Comparison of ENCODE assay signal across 28 cellular contexts in genomic region chr20:64116541-64117423, GRCh38. TPM values are rescaled to one million over a fixed set of nuclear protein-coding genes. Genes with fewer than 3 reads are reported as not detected.
DNase-seq lines count a peak whose midpoint lies in the region; ATAC-seq, FAIRE-seq and TF ChIP-seq lines count a peak whose summit lies in the region.
"Had no signal": no experiment of that assay in that cellular context is flagged by ENCODE, and none has a peak within 500 bp of the region (broad histone marks: within the 10 kb centered on the region; RNA-seq: fewer than 3 reads in every experiment).

No MANE protein-coding gene starts in this region.

- H3K27me3 ChIP-seq in HepG2 (ENCODE audit: control insufficient read depth in 1 of 2, insufficient read depth in 2 of 2, low read length in 2 of 2) = peaks cover 27 to 50% of the 10 kb centered on the region in 2 experiments
- peaks cover 11% of the 10 kb centered on the region for H3K27me3 ChIP-seq in suprapubic skin
- no peaks in the 10 kb centered on the region for H3K27me3 ChIP-seq in H7 (ENCODE audit: control insufficient read depth, insufficient read depth, low read length)
- H3K27me3 ChIP-seq: ovary had no signal

- no peak for TF ChIP-seq EP300 in HepG2 (IDR thresholded peaks at IDR 0.05; ENCODE audit: low read depth in 2 of 2, low read length in 2 of 2)
- no peak for TF ChIP-seq EP300 in HepG2 (CRISPR knock-in tag; IDR thresholded peaks at IDR 0.05; ENCODE audit: borderline replicate concordance)
- TF ChIP-seq EP300 in suprapubic skin (IDR thresholded peaks at IDR 0.05) = no peak

- H3K79me2 ChIP-seq in HepG2 (ENCODE audit: insufficient read depth, low read length) = no peaks in the 10 kb centered on the region

- in situ Hi-C loops in HepG2 (cut with HindIII; ENCODE audit: extremely low pct_ligation_motif_present, low pct_unique_long_range_greater_than_20kb) = loop anchor here (5.0 kb wide), 1 partner anchor 34 kb away; the partner anchor contains the start of genes LKAAEAR1 and OPRL1

- H3K9me3 Mint-ChIP-seq in activated naive CD8-positive, alpha-beta T cell treated with anti-CD3 and anti-CD28 coated beads, Interleukin-2, amount 10 ng/mL, durations not matched to agents 7 days and 5 days = no peaks in the 10 kb centered on the region
- H3K9me3 Mint-ChIP-seq in activated naive CD8-positive, alpha-beta T cell treated with anti-CD3 and anti-CD28 coated beads, Interleukin-2, amount 50 U/mL, for 24 hours = no peaks in the 10 kb centered on the region
- H3K9me3 Mint-ChIP-seq: activated CD4-positive, alpha-beta memory T cell treated with anti-CD3 and anti-CD28 coated beads, Interleukin-2, amount 10 ng/mL, durations not matched to agents 7 days and 5 days; activated T-helper 17 cell treated with anti-CD3 and anti-CD28 coated beads, Interleukin-2, amount 50 U/mL, for 72 hours; dendritic cell treated with granulocyte-macrophage colony-stimulating factor and Interleukin-4, amounts not matched to agents 40 ng/mL and 50 ng/mL, for 4 days had no signal

- H3K36me3 Mint-ChIP-seq in activated naive CD8-positive, alpha-beta T cell treated with anti-CD3 and anti-CD28 coated beads, Interleukin-2, amount 10 ng/mL, durations not matched to agents 7 days and 5 days = no peaks in the 10 kb centered on the region
- H3K36me3 Mint-ChIP-seq in activated naive CD8-positive, alpha-beta T cell treated with anti-CD3 and anti-CD28 coated beads, Interleukin-2, amount 50 U/mL, for 24 hours (ENCODE audit: low read depth) = no peaks in the 10 kb centered on the region

- no peak overlapping the region for H3K27ac ChIP-seq in HepG2 (ENCODE audit: extremely low read length, insufficient read depth, low read length)
- no peak overlapping the region for H3K27ac ChIP-seq in suprapubic skin
- H3K27ac ChIP-seq: heart left ventricle, ovary had no signal

- WGBS in HepG2 (ENCODE audit: low lambda C conversion rate) = 39% methylated on average over 17 of the region's 17 CpGs
- WGBS in suprapubic skin = 83% methylated on average over 12 of the region's 17 CpGs

- BruUV-seq in HepG2 (replicated peaks; lab: Mats Ljungman, UMichigan) = no TSS peak

- TF ChIP-seq CTCF in HepG2 (CRISPR knock-in tag; IDR thresholded peaks at IDR 0.05) (no peak), suprapubic skin (IDR thresholded peaks at IDR 0.05) (no peak)

- H3K9ac ChIP-seq in HepG2 (ENCODE audit: insufficient read depth, low read depth, low read length) = no peak overlapping the region

- no peak overlapping the region for H3K4me2 ChIP-seq in HepG2 (ENCODE audit: low read depth, low read length)

- no peak overlapping the region for H3K4me3 Mint-ChIP-seq in activated naive CD8-positive, alpha-beta T cell treated with anti-CD3 and anti-CD28 coated beads, Interleukin-2, amount 10 ng/mL, durations not matched to agents 7 days and 5 days
- H3K4me3 Mint-ChIP-seq in activated naive CD8-positive, alpha-beta T cell treated with anti-CD3 and anti-CD28 coated beads, Interleukin-2, amount 50 U/mL, for 24 hours = no peak overlapping the region
- H3K4me3 Mint-ChIP-seq: activated CD4-positive, alpha-beta memory T cell treated with anti-CD3 and anti-CD28 coated beads, Interleukin-2, amount 10 ng/mL, durations not matched to agents 7 days and 5 days; activated T-helper 17 cell treated with anti-CD3 and anti-CD28 coated beads, Interleukin-2, amount 50 U/mL, for 72 hours; dendritic cell treated with granulocyte-macrophage colony-stimulating factor and Interleukin-4, amounts not matched to agents 40 ng/mL and 50 ng/mL, for 4 days had no signal

- H3K36me3 ChIP-seq in HepG2 (replicated peaks in 1 of 2; ENCODE audit: control insufficient read depth in 1 of 2, insufficient read depth in 2 of 2, low read length in 2 of 2) (no peaks in the 10 kb centered on the region), suprapubic skin (no peaks in the 10 kb centered on the region), H7 (replicated peaks; ENCODE audit: control insufficient read depth, insufficient read depth, low read length) (no peaks in the 10 kb centered on the region)
- H3K36me3 ChIP-seq: heart left ventricle, ovary had no signal

- H3K4me1 ChIP-seq in HepG2 (ENCODE audit: insufficient read depth, low read length) (peaks cover 14% of the 10 kb centered on the region), suprapubic skin (peaks cover 8% of the 10 kb centered on the region)

- CTCF ChIA-PET in HepG2 (lab: Yijun Ruan, JAX; ENCODE audit: low intra/inter-chr PET ratio, low total read pairs) = no interaction called here

- no peak for TF ChIP-seq POLR2A in HepG2 (IDR thresholded peaks at IDR 0.05; ENCODE audit: insufficient read depth in 1 of 2, low read depth in 2 of 2, low read length in 2 of 2)
- TF ChIP-seq POLR2A in suprapubic skin (IDR thresholded peaks at IDR 0.05) = no peak

- no peak for ATAC-seq in activated naive CD8-positive, alpha-beta T cell treated with anti-CD3 and anti-CD28 coated beads, Interleukin-2, amount 10 ng/mL, durations not matched to agents 7 days and 5 days (ENCODE audit: low read depth)
- ATAC-seq in activated naive CD8-positive, alpha-beta T cell treated with anti-CD3 and anti-CD28 coated beads, Interleukin-2, amount 50 U/mL, for 24 hours = no peak
- ATAC-seq in HepG2 = no peak
- ATAC-seq: activated T-helper 17 cell treated with anti-CD3 and anti-CD28 coated beads, Interleukin-2, amount 50 U/mL, for 72 hours; heart left ventricle; stimulated activated naive CD8-positive, alpha-beta T cell treated with anti-CD3 and anti-CD28 coated beads, Interleukin-15, Interleukin-2, amounts not matched to agents 100 U/mL and 50 U/mL, for 24 hours had no signal

- H3K9me3 ChIP-seq in HepG2 (ENCODE audit: low read length) = no peaks in the 10 kb centered on the region
- H3K9me3 ChIP-seq in suprapubic skin = no peaks in the 10 kb centered on the region
- H3K9me3 ChIP-seq: heart left ventricle, ovary had no signal

- no peaks in the 10 kb centered on the region for H4K20me1 ChIP-seq in HepG2 (ENCODE audit: insufficient read depth, low read length)

- DNase-seq in activated naive CD8-positive, alpha-beta T cell treated with anti-CD3 and anti-CD28 coated beads, Interleukin-2, amount 10 ng/mL, durations not matched to agents 7 days and 5 days = peak; percentile 28
- no peak for DNase-seq in activated naive CD8-positive, alpha-beta T cell treated with anti-CD3 and anti-CD28 coated beads, Interleukin-2, amount 50 U/mL, for 24 hours
- peak; percentile 9 for DNase-seq in activated CD8-positive, alpha-beta memory T cell treated with anti-CD3 and anti-CD28 coated beads, Interleukin-2, amount 50 U/mL, for 4 hours
- DNase-seq in HepG2 (ENCODE audit: low spot score) (no peak), suprapubic skin (ENCODE audit: low spot score in 2 of 2) (peak; percentile 51 to 67), D341Med (ENCODE audit: low spot score) (no peak), H7 (no peak)
- DNase-seq in stimulated activated naive CD4-positive, alpha-beta T cell treated with Interleukin-2 at 50 U/mL for 16 hours (lab: John Stamatoyannopoulos, UW) = no peak
- DNase-seq: activated CD4-positive, alpha-beta memory T cell treated with anti-CD3 and anti-CD28 coated beads, Interleukin-2, amount 10 ng/mL, durations not matched to agents 7 days and 5 days; DMS153; GDM1; KG1; mammary epithelial cell; NCI-H1694 treated with DMSO at 0.1 percent for 48 hours; NCI-H748 treated with DMSO at 0.1 percent for 48 hours; SHP77 treated with DMSO at 0.1 percent for 48 hours; stimulated activated CD4-positive, alpha-beta T cell treated with anti-CD3 and anti-CD28 coated beads, Interleukin-1b, Interleukin-23, amount 100 ng/mL, for 48 hours; stimulated activated naive CD8-positive, alpha-beta T cell treated with anti-CD3 and anti-CD28 coated beads, Interleukin-15, Interleukin-2, amounts not matched to agents 100 U/mL and 50 U/mL, for 24 hours; trophoblast cell had no signal

- peaks cover 6% of the 10 kb centered on the region for H3K27me3 Mint-ChIP-seq in activated naive CD8-positive, alpha-beta T cell treated with anti-CD3 and anti-CD28 coated beads, Interleukin-2, amount 10 ng/mL, durations not matched to agents 7 days and 5 days
- H3K27me3 Mint-ChIP-seq in activated naive CD8-positive, alpha-beta T cell treated with anti-CD3 and anti-CD28 coated beads, Interleukin-2, amount 50 U/mL, for 24 hours = peaks cover 4% of the 10 kb centered on the region

- no peak for FAIRE-seq in HepG2 (lab: Jason Lieb, UNC)

- H3K27ac Mint-ChIP-seq in activated naive CD8-positive, alpha-beta T cell treated with anti-CD3 and anti-CD28 coated beads, Interleukin-2, amount 10 ng/mL, durations not matched to agents 7 days and 5 days = no peak overlapping the region
- no peak overlapping the region for H3K27ac Mint-ChIP-seq in activated naive CD8-positive, alpha-beta T cell treated with anti-CD3 and anti-CD28 coated beads, Interleukin-2, amount 50 U/mL, for 24 hours
- H3K27ac Mint-ChIP-seq: activated CD4-positive, alpha-beta memory T cell treated with anti-CD3 and anti-CD28 coated beads, Interleukin-2, amount 10 ng/mL, durations not matched to agents 7 days and 5 days; activated T-helper 17 cell treated with anti-CD3 and anti-CD28 coated beads, Interleukin-2, amount 50 U/mL, for 72 hours; dendritic cell treated with granulocyte-macrophage colony-stimulating factor and Interleukin-4, amounts not matched to agents 40 ng/mL and 50 ng/mL, for 4 days had no signal

- peaks cover 7% of the 10 kb centered on the region for H3K4me1 Mint-ChIP-seq in activated naive CD8-positive, alpha-beta T cell treated with anti-CD3 and anti-CD28 coated beads, Interleukin-2, amount 10 ng/mL, durations not matched to agents 7 days and 5 days
- peaks cover 9% of the 10 kb centered on the region for H3K4me1 Mint-ChIP-seq in activated naive CD8-positive, alpha-beta T cell treated with anti-CD3 and anti-CD28 coated beads, Interleukin-2, amount 50 U/mL, for 24 hours

- POLR2A ChIA-PET in activated naive CD8-positive, alpha-beta T cell treated with anti-CD3 and anti-CD28 coated beads, Interleukin-2, amount 10 ng/mL, durations not matched to agents 7 days and 5 days (lab: Charles Lee) = no interaction called here
- POLR2A ChIA-PET in HepG2 (lab: Yijun Ruan, JAX) = interaction anchor here (0.9 kb wide), 1 partner anchor 36 kb away, joined by 3 read pairs; no protein-coding TSS in a partner anchor

- H3K4me3 ChIP-seq in HepG2 (replicated peaks in 1 of 3; ENCODE audit: insufficient read depth in 1 of 3, low read depth in 2 of 3, low read length in 3 of 3) (no peak overlapping the region), suprapubic skin (no peak overlapping the region), H7 (ENCODE audit: insufficient read depth, low read depth, low read length) (no peak overlapping the region)
- H3K4me3 ChIP-seq: heart left ventricle, ovary had no signal

- no peak overlapping the region for H2AFZ ChIP-seq in HepG2 (ENCODE audit: low read length)

- intact Hi-C loops in HepG2 (cut with micrococcal nuclease; ENCODE audit: unreplicated experiment) = no loop called here

- TF ChIP-seq RAD21 in HepG2 (CRISPR knock-in tag; IDR thresholded peaks at IDR 0.05) = no peak

RNA-seq across cellular contexts. Expression of gene NPBWR2, which starts 9.4 kb away (rescaled TPM):
- not detected for total RNA-seq in activated naive CD8-positive, alpha-beta T cell treated with anti-CD3 and anti-CD28 coated beads, Interleukin-2, amount 10 ng/mL, durations not matched to agents 7 days and 5 days
- not detected in 2 replicates for total RNA-seq in HepG2 (2016; rRNA removed; fragmentation: Illumina TruSeq; extraction: Trizol)
- not detected in 2 replicates for total RNA-seq in HepG2 (2016; cell fraction: cytosol; rRNA removed; fragmentation: Illumina TruSeq; extraction: Trizol; ENCODE audit: low read depth)
- not detected in 2 replicates for total RNA-seq in HepG2 (2016; cell fraction: insoluble cytoplasmic fraction; rRNA removed; fragmentation: Illumina TruSeq; extraction: Trizol)
- not detected in 2 replicates for total RNA-seq in HepG2 (2016; cell fraction: membrane; rRNA removed; fragmentation: Illumina TruSeq; extraction: Trizol)
- total RNA-seq in HepG2 (2016; cell fraction: nucleus; rRNA removed; fragmentation: Illumina TruSeq; extraction: Trizol) = not detected in 2 replicates
- not detected in 2 replicates for polyA plus RNA-seq in HepG2 (2011; rRNA removed)
- not detected in 2 replicates for polyA plus RNA-seq in HepG2 (2011; cell fraction: cytosol; rRNA removed)
- polyA plus RNA-seq in HepG2 (2011; cell fraction: nucleus; rRNA removed) = not detected in 2 replicates
- polyA plus RNA-seq in HepG2 (2012) = not detected in 2 replicates
- polyA plus RNA-seq in HepG2 (2016; cell fraction: cytosol; fragmentation: Illumina TruSeq; extraction: Trizol; ENCODE audit: low read depth) = not detected in 2 replicates
- polyA plus RNA-seq in HepG2 (2016; cell fraction: insoluble cytoplasmic fraction; fragmentation: Illumina TruSeq; extraction: Trizol; ENCODE audit: low read depth) = not detected in 2 replicates
- not detected in 2 replicates for polyA plus RNA-seq in HepG2 (2016; cell fraction: membrane; fragmentation: Illumina TruSeq; extraction: Trizol; ENCODE audit: low read depth)
- polyA plus RNA-seq in HepG2 (2016; cell fraction: nucleus; fragmentation: Illumina TruSeq; extraction: Trizol; ENCODE audit: insufficient read depth, low read depth) = not detected in 2 replicates
- not detected in 2 replicates for polyA minus RNA-seq in HepG2 (2011; rRNA and poly(A)+ RNA removed; ENCODE audit: low replicate concordance)
- polyA minus RNA-seq in HepG2 (2011; cell fraction: cytosol; rRNA and poly(A)+ RNA removed) = not detected in 2 replicates
- not detected in 2 replicates for polyA minus RNA-seq in HepG2 (2011; cell fraction: nucleus; rRNA and poly(A)+ RNA removed)
- total RNA-seq in suprapubic skin = not detected
- not detected in 2 replicates for total RNA-seq in H7 (2014; rRNA removed; shearing (Covaris generic))
- total RNA-seq: activated CD4-positive, alpha-beta memory T cell treated with anti-CD3 and anti-CD28 coated beads, Interleukin-2, amount 10 ng/mL, durations not matched to agents 7 days and 5 days; activated T-helper 17 cell treated with anti-CD3 and anti-CD28 coated beads, Interleukin-2, amount 50 U/mL, for 72 hours; heart left ventricle; HT-29; mammary epithelial cell; myocyte; OCI-LY7; ovary; skeletal muscle tissue; T-helper 1 cell treated with Interleukin-12 subunit alpha and Interleukin-12 subunit beta and Interleukin-4 antibody, amounts not matched to agents 30 ng/mL and 1 ng/mL, for 36 hours had no signal
- polyA plus RNA-seq: heart left ventricle, mammary epithelial cell, ovary had no signal

RNA-seq across cellular contexts. Expression of gene LKAAEAR1, which starts 32.6 kb away (rescaled TPM):
- total RNA-seq in activated naive CD8-positive, alpha-beta T cell treated with anti-CD3 and anti-CD28 coated beads, Interleukin-2, amount 10 ng/mL, durations not matched to agents 7 days and 5 days = 1 to 10 TPM in 1 of 2 experiments, under 1 TPM in 1; 0.57 to 1.1 TPM
- total RNA-seq in HepG2 (2016; rRNA removed; fragmentation: Illumina TruSeq; extraction: Trizol) (not detected in 2 replicates), suprapubic skin (not detected)
- 0.51 TPM in 1 of 2 replicates, not detected in the other for total RNA-seq in HepG2 (2016; cell fraction: cytosol; rRNA removed; fragmentation: Illumina TruSeq; extraction: Trizol; ENCODE audit: low read depth)
- 0.15 TPM in 1 of 2 replicates, not detected in the other for total RNA-seq in HepG2 (2016; cell fraction: insoluble cytoplasmic fraction; rRNA removed; fragmentation: Illumina TruSeq; extraction: Trizol)
- total RNA-seq in HepG2 (2016; cell fraction: membrane; rRNA removed; fragmentation: Illumina TruSeq; extraction: Trizol) = 0.22 TPM in 1 of 2 replicates, not detected in the other
- total RNA-seq in HepG2 (2016; cell fraction: nucleus; rRNA removed; fragmentation: Illumina TruSeq; extraction: Trizol) = not detected in 2 replicates
- not detected in 2 replicates for polyA plus RNA-seq in HepG2 (2011; rRNA removed)
- polyA plus RNA-seq in HepG2 (2011; cell fraction: cytosol; rRNA removed) = not detected in 2 replicates
- polyA plus RNA-seq in HepG2 (2011; cell fraction: nucleus; rRNA removed) = not detected in 2 replicates
- polyA plus RNA-seq in HepG2 (2012) = not detected in 2 replicates
- 0.41 and 0.44 TPM in 2 replicates for polyA plus RNA-seq in HepG2 (2016; cell fraction: cytosol; fragmentation: Illumina TruSeq; extraction: Trizol; ENCODE audit: low read depth)
- not detected in 2 replicates for polyA plus RNA-seq in HepG2 (2016; cell fraction: insoluble cytoplasmic fraction; fragmentation: Illumina TruSeq; extraction: Trizol; ENCODE audit: low read depth)
- polyA plus RNA-seq in HepG2 (2016; cell fraction: membrane; fragmentation: Illumina TruSeq; extraction: Trizol; ENCODE audit: low read depth) = not detected in 2 replicates
- polyA plus RNA-seq in HepG2 (2016; cell fraction: nucleus; fragmentation: Illumina TruSeq; extraction: Trizol; ENCODE audit: insufficient read depth, low read depth) = not detected in 2 replicates
- not detected in 2 replicates for polyA minus RNA-seq in HepG2 (2011; rRNA and poly(A)+ RNA removed; ENCODE audit: low replicate concordance)
- polyA minus RNA-seq in HepG2 (2011; cell fraction: cytosol; rRNA and poly(A)+ RNA removed) = not detected in 2 replicates
- polyA minus RNA-seq in HepG2 (2011; cell fraction: nucleus; rRNA and poly(A)+ RNA removed) = not detected in 2 replicates
- 0.45 TPM in 1 of 2 replicates, not detected in the other for total RNA-seq in H7 (2014; rRNA removed; shearing (Covaris generic))
- total RNA-seq: heart left ventricle; HT-29; OCI-LY7; T-helper 1 cell treated with Interleukin-12 subunit alpha and Interleukin-12 subunit beta and Interleukin-4 antibody, amounts not matched to agents 30 ng/mL and 1 ng/mL, for 36 hours had no signal
- polyA plus RNA-seq: heart left ventricle, ovary had no signal

RNA-seq across cellular contexts. Expression of gene OPRL1, which starts 36.9 kb away (rescaled TPM):
- total RNA-seq in activated naive CD8-positive, alpha-beta T cell treated with anti-CD3 and anti-CD28 coated beads, Interleukin-2, amount 10 ng/mL, durations not matched to agents 7 days and 5 days = 1 to 10 TPM; 1.8 to 2.6 TPM
- 0.27 and 0.35 TPM in 2 replicates for total RNA-seq in HepG2 (2016; rRNA removed; fragmentation: Illumina TruSeq; extraction: Trizol)
- not detected in 2 replicates for total RNA-seq in HepG2 (2016; cell fraction: cytosol; rRNA removed; fragmentation: Illumina TruSeq; extraction: Trizol; ENCODE audit: low read depth)
- 0.16 and 0.56 TPM in 2 replicates for total RNA-seq in HepG2 (2016; cell fraction: insoluble cytoplasmic fraction; rRNA removed; fragmentation: Illumina TruSeq; extraction: Trizol)
- 0.12 and 0.14 TPM in 2 replicates for total RNA-seq in HepG2 (2016; cell fraction: membrane; rRNA removed; fragmentation: Illumina TruSeq; extraction: Trizol)
- total RNA-seq in HepG2 (2016; cell fraction: nucleus; rRNA removed; fragmentation: Illumina TruSeq; extraction: Trizol) = 0.25 and 0.28 TPM in 2 replicates
- polyA plus RNA-seq in HepG2 (2011; rRNA removed) = 0.71 and 0.77 TPM in 2 replicates
- 0.37 and 0.86 TPM in 2 replicates for polyA plus RNA-seq in HepG2 (2011; cell fraction: cytosol; rRNA removed)
- polyA plus RNA-seq in HepG2 (2011; cell fraction: nucleus; rRNA removed) = 0.99 and 1.1 TPM in 2 replicates
- polyA plus RNA-seq in HepG2 (2012) = 0.28 and 0.56 TPM in 2 replicates
- polyA plus RNA-seq in HepG2 (2016; cell fraction: cytosol; fragmentation: Illumina TruSeq; extraction: Trizol; ENCODE audit: low read depth) = not detected in 2 replicates
- polyA plus RNA-seq in HepG2 (2016; cell fraction: insoluble cytoplasmic fraction; fragmentation: Illumina TruSeq; extraction: Trizol; ENCODE audit: low read depth) = 0.32 and 0.40 TPM in 2 replicates
- 0.08 TPM in 1 of 2 replicates, not detected in the other for polyA plus RNA-seq in HepG2 (2016; cell fraction: membrane; fragmentation: Illumina TruSeq; extraction: Trizol; ENCODE audit: low read depth)
- polyA plus RNA-seq in HepG2 (2016; cell fraction: nucleus; fragmentation: Illumina TruSeq; extraction: Trizol; ENCODE audit: insufficient read depth, low read depth) = 0.33 and 0.61 TPM in 2 replicates
- polyA minus RNA-seq in HepG2 (2011; rRNA and poly(A)+ RNA removed; ENCODE audit: low replicate concordance) = 0.14 and 3.0 TPM in 2 replicates
- 0.59 and 0.62 TPM in 2 replicates for polyA minus RNA-seq in HepG2 (2011; cell fraction: cytosol; rRNA and poly(A)+ RNA removed)
- 0.13 and 0.25 TPM in 2 replicates for polyA minus RNA-seq in HepG2 (2011; cell fraction: nucleus; rRNA and poly(A)+ RNA removed)
- total RNA-seq in suprapubic skin = under 1 TPM; 0.45 to 0.68 (median 0.52) TPM
- 2.4 and 4.4 TPM in 2 replicates for total RNA-seq in H7 (2014; rRNA removed; shearing (Covaris generic))

RNA-seq across cellular contexts. Expression of gene RGS19, which starts 37.5 kb away (rescaled TPM):
- total RNA-seq in activated naive CD8-positive, alpha-beta T cell treated with anti-CD3 and anti-CD28 coated beads, Interleukin-2, amount 10 ng/mL, durations not matched to agents 7 days and 5 days = 100 to 1,000 TPM in 1 of 2 experiments, 10 to 100 TPM in 1; 95.1 to 106 TPM
- total RNA-seq in HepG2 (2016; rRNA removed; fragmentation: Illumina TruSeq; extraction: Trizol) (10.2 and 10.7 TPM in 2 replicates), suprapubic skin (10 to 100 TPM; 14.8 to 18.4 (median 16.2) TPM)
- total RNA-seq in HepG2 (2016; cell fraction: cytosol; rRNA removed; fragmentation: Illumina TruSeq; extraction: Trizol; ENCODE audit: low read depth) = 8.3 and 13.6 TPM in 2 replicates
- total RNA-seq in HepG2 (2016; cell fraction: insoluble cytoplasmic fraction; rRNA removed; fragmentation: Illumina TruSeq; extraction: Trizol) = 9.9 and 10.3 TPM in 2 replicates
- 24.1 and 24.7 TPM in 2 replicates for total RNA-seq in HepG2 (2016; cell fraction: membrane; rRNA removed; fragmentation: Illumina TruSeq; extraction: Trizol)
- total RNA-seq in HepG2 (2016; cell fraction: nucleus; rRNA removed; fragmentation: Illumina TruSeq; extraction: Trizol) = 7.0 and 7.6 TPM in 2 replicates
- 11.9 and 14.7 TPM in 2 replicates for polyA plus RNA-seq in HepG2 (2011; rRNA removed)
- polyA plus RNA-seq in HepG2 (2011; cell fraction: cytosol; rRNA removed) = 11.7 and 19.3 TPM in 2 replicates
- polyA plus RNA-seq in HepG2 (2011; cell fraction: nucleus; rRNA removed) = 12.6 and 13.6 TPM in 2 replicates
- polyA plus RNA-seq in HepG2 (2012) = 4.4 and 6.8 TPM in 2 replicates
- polyA plus RNA-seq in HepG2 (2016; cell fraction: cytosol; fragmentation: Illumina TruSeq; extraction: Trizol; ENCODE audit: low read depth) = 18.0 and 22.1 TPM in 2 replicates
- 14.2 and 16.6 TPM in 2 replicates for polyA plus RNA-seq in HepG2 (2016; cell fraction: insoluble cytoplasmic fraction; fragmentation: Illumina TruSeq; extraction: Trizol; ENCODE audit: low read depth)
- 25.0 and 29.7 TPM in 2 replicates for polyA plus RNA-seq in HepG2 (2016; cell fraction: membrane; fragmentation: Illumina TruSeq; extraction: Trizol; ENCODE audit: low read depth)
- polyA plus RNA-seq in HepG2 (2016; cell fraction: nucleus; fragmentation: Illumina TruSeq; extraction: Trizol; ENCODE audit: insufficient read depth, low read depth) = 9.7 and 10.6 TPM in 2 replicates
- 15.8 and 18.5 TPM in 2 replicates for polyA minus RNA-seq in HepG2 (2011; rRNA and poly(A)+ RNA removed; ENCODE audit: low replicate concordance)
- 8.1 and 9.1 TPM in 2 replicates for polyA minus RNA-seq in HepG2 (2011; cell fraction: cytosol; rRNA and poly(A)+ RNA removed)
- polyA minus RNA-seq in HepG2 (2011; cell fraction: nucleus; rRNA and poly(A)+ RNA removed) = 4.5 and 5.5 TPM in 2 replicates
- 24.3 and 27.0 TPM in 2 replicates for total RNA-seq in H7 (2014; rRNA removed; shearing (Covaris generic))

RNA-seq across cellular contexts. Expression of gene MYT1, which starts 47.5 kb away (rescaled TPM):
- under 1 TPM in 1 of 2 experiments, not detected in 1; 0.06 TPM for total RNA-seq in activated naive CD8-positive, alpha-beta T cell treated with anti-CD3 and anti-CD28 coated beads, Interleukin-2, amount 10 ng/mL, durations not matched to agents 7 days and 5 days
- total RNA-seq in HepG2 (2016; rRNA removed; fragmentation: Illumina TruSeq; extraction: Trizol) = 0.42 and 0.58 TPM in 2 replicates
- 0.10 TPM in 1 of 2 replicates, not detected in the other for total RNA-seq in HepG2 (2016; cell fraction: cytosol; rRNA removed; fragmentation: Illumina TruSeq; extraction: Trizol; ENCODE audit: low read depth)
- total RNA-seq in HepG2 (2016; cell fraction: insoluble cytoplasmic fraction; rRNA removed; fragmentation: Illumina TruSeq; extraction: Trizol) = 0.12 and 0.30 TPM in 2 replicates
- total RNA-seq in HepG2 (2016; cell fraction: membrane; rRNA removed; fragmentation: Illumina TruSeq; extraction: Trizol) = 0.07 and 0.34 TPM in 2 replicates
- 0.88 and 1.2 TPM in 2 replicates for total RNA-seq in HepG2 (2016; cell fraction: nucleus; rRNA removed; fragmentation: Illumina TruSeq; extraction: Trizol)
- polyA plus RNA-seq in HepG2 (2011; rRNA removed) = 2.5 and 3.2 TPM in 2 replicates
- 1.5 TPM in 2 replicates for polyA plus RNA-seq in HepG2 (2011; cell fraction: cytosol; rRNA removed)
- 3.2 and 3.4 TPM in 2 replicates for polyA plus RNA-seq in HepG2 (2011; cell fraction: nucleus; rRNA removed)
- polyA plus RNA-seq in HepG2 (2012) = 1.0 and 1.6 TPM in 2 replicates
- 0.15 TPM in 1 of 2 replicates, not detected in the other for polyA plus RNA-seq in HepG2 (2016; cell fraction: cytosol; fragmentation: Illumina TruSeq; extraction: Trizol; ENCODE audit: low read depth)
- polyA plus RNA-seq in HepG2 (2016; cell fraction: insoluble cytoplasmic fraction; fragmentation: Illumina TruSeq; extraction: Trizol; ENCODE audit: low read depth) = 0.27 and 0.67 TPM in 2 replicates
- polyA plus RNA-seq in HepG2 (2016; cell fraction: membrane; fragmentation: Illumina TruSeq; extraction: Trizol; ENCODE audit: low read depth) = 0.15 and 0.27 TPM in 2 replicates
- 1.2 and 2.9 TPM in 2 replicates for polyA plus RNA-seq in HepG2 (2016; cell fraction: nucleus; fragmentation: Illumina TruSeq; extraction: Trizol; ENCODE audit: insufficient read depth, low read depth)
- polyA minus RNA-seq in HepG2 (2011; rRNA and poly(A)+ RNA removed; ENCODE audit: low replicate concordance) = 1.4 TPM in 1 of 2 replicates, not detected in the other
- 0.20 and 0.70 TPM in 2 replicates for polyA minus RNA-seq in HepG2 (2011; cell fraction: cytosol; rRNA and poly(A)+ RNA removed)
- 1.8 and 3.6 TPM in 2 replicates for polyA minus RNA-seq in HepG2 (2011; cell fraction: nucleus; rRNA and poly(A)+ RNA removed)
- total RNA-seq in suprapubic skin = under 1 TPM in 1 of 4 donors, not detected in 3; 0.34 TPM
- 0.69 and 2.1 TPM in 2 replicates for total RNA-seq in H7 (2014; rRNA removed; shearing (Covaris generic))
- total RNA-seq: activated CD4-positive, alpha-beta memory T cell treated with anti-CD3 and anti-CD28 coated beads, Interleukin-2, amount 10 ng/mL, durations not matched to agents 7 days and 5 days; mammary epithelial cell; myocyte; skeletal muscle tissue; T-helper 1 cell treated with Interleukin-12 subunit alpha and Interleukin-12 subunit beta and Interleukin-4 antibody, amounts not matched to agents 30 ng/mL and 1 ng/mL, for 36 hours had no signal

Comparison
In these comparisons a context has a peak if more than half of its experiments do, and no peak if none do; other contexts are left out.
1. DNase-seq: peak in activated naive CD8-positive, alpha-beta T cell treated with anti-CD3 and anti-CD28 coated beads, Interleukin-2, amount 10 ng/mL, durations not matched to agents 7 days and 5 days (single experiment), activated CD8-positive, alpha-beta memory T cell treated with anti-CD3 and anti-CD28 coated beads, Interleukin-2, amount 50 U/mL, for 4 hours (single experiment) and suprapubic skin (2 of 2); none in activated naive CD8-positive, alpha-beta T cell treated with anti-CD3 and anti-CD28 coated beads, Interleukin-2, amount 50 U/mL, for 24 hours (single experiment), HepG2 (single experiment), D341Med (single experiment), stimulated activated naive CD4-positive, alpha-beta T cell treated with Interleukin-2 at 50 U/mL for 16 hours (single experiment) and H7 (single experiment).